In genomic region chr7:90483236-90483635, GRCh38 we compare ENCODE assay signal across 33 cellular contexts. TPM values are rescaled to one million over a fixed set of nuclear protein-coding genes. Genes with fewer than 3 reads are reported as not detected.
"Had no signal": no experiment of that assay in that cellular context is flagged by ENCODE, and none has a peak within 500 bp of the region (broad histone marks: within the 10 kb centered on the region; RNA-seq: fewer than 3 reads in every experiment).

No MANE protein-coding gene starts in this region.

- H3K27me3 Mint-ChIP-seq: activated T-cell treated with anti-CD3 and anti-CD28 coated beads, Interleukin-2, amount 50 U/mL, for 24 hours had no signal

- H3K4me3 ChIP-seq: cardiac muscle cell, colonic mucosa, gastroesophageal sphincter, hepatocyte, psoas muscle, right atrium auricular region, suprapubic skin, tibial artery had no signal

- H3K4me3 Mint-ChIP-seq: activated CD4-positive, alpha-beta memory T cell treated with anti-CD3 and anti-CD28 coated beads, Interleukin-2, amount 10 ng/mL, durations not matched to agents 7 days and 5 days; activated CD4-positive, alpha-beta T cell treated with anti-CD3 and anti-CD28 coated beads, Interleukin-2, amount 10 ng/mL, durations not matched to agents 7 days and 5 days; activated naive CD4-positive, alpha-beta T cell treated with anti-CD3 and anti-CD28 coated beads, Interleukin-2, amount 50 U/mL, for 24 hours; activated naive CD8-positive, alpha-beta T cell treated with anti-CD3 and anti-CD28 coated beads, Interleukin-2, amount 50 U/mL, for 24 hours; activated T-cell treated with anti-CD3 and anti-CD28 coated beads, Interleukin-2, amount 50 U/mL, for 24 hours; mesothelial cell of epicardium; T-helper 17 cell had no signal

- H3K36me3 ChIP-seq: cardiac muscle cell, colonic mucosa, gastroesophageal sphincter, right atrium auricular region, suprapubic skin, tibial artery had no signal

- H3K27ac Mint-ChIP-seq: activated CD4-positive, alpha-beta memory T cell treated with anti-CD3 and anti-CD28 coated beads, Interleukin-2, amount 10 ng/mL, durations not matched to agents 7 days and 5 days; activated CD4-positive, alpha-beta T cell treated with anti-CD3 and anti-CD28 coated beads, Interleukin-2, amount 10 ng/mL, durations not matched to agents 7 days and 5 days; activated naive CD4-positive, alpha-beta T cell treated with anti-CD3 and anti-CD28 coated beads, Interleukin-2, amount 50 U/mL, for 24 hours; activated naive CD8-positive, alpha-beta T cell treated with anti-CD3 and anti-CD28 coated beads, Interleukin-2, amount 50 U/mL, for 24 hours; activated T-cell treated with anti-CD3 and anti-CD28 coated beads, Interleukin-2, amount 50 U/mL, for 24 hours; mesothelial cell of epicardium; naive thymus-derived CD4-positive, alpha-beta T cell; T-helper 17 cell had no signal

- H3K36me3 Mint-ChIP-seq: activated naive CD4-positive, alpha-beta T cell treated with anti-CD3 and anti-CD28 coated beads, Interleukin-2, amount 50 U/mL, for 24 hours; mesothelial cell of epicardium; naive thymus-derived CD4-positive, alpha-beta T cell had no signal

- H3K27ac ChIP-seq: cardiac muscle cell, colonic mucosa, gastroesophageal sphincter, hepatocyte, parathyroid adenoma, psoas muscle, right atrium auricular region, suprapubic skin, tibial artery had no signal

- ATAC-seq: activated naive CD8-positive, alpha-beta T cell treated with anti-CD3 and anti-CD28 coated beads, Interleukin-2, amount 50 U/mL, for 24 hours; gastroesophageal sphincter; left colon; naive thymus-derived CD4-positive, alpha-beta T cell; psoas muscle; T-helper 17 cell had no signal

- H3K9me3 ChIP-seq: colonic mucosa, gastroesophageal sphincter, psoas muscle, right atrium auricular region, suprapubic skin, tibial artery had no signal

- H3K9me3 Mint-ChIP-seq: activated CD4-positive, alpha-beta memory T cell treated with anti-CD3 and anti-CD28 coated beads, Interleukin-2, amount 10 ng/mL, durations not matched to agents 7 days and 5 days; activated CD4-positive, alpha-beta T cell treated with anti-CD3 and anti-CD28 coated beads, Interleukin-2, amount 10 ng/mL, durations not matched to agents 7 days and 5 days; activated naive CD4-positive, alpha-beta T cell treated with anti-CD3 and anti-CD28 coated beads, Interleukin-2, amount 50 U/mL, for 24 hours; activated naive CD8-positive, alpha-beta T cell treated with anti-CD3 and anti-CD28 coated beads, Interleukin-2, amount 50 U/mL, for 24 hours; activated T-cell treated with anti-CD3 and anti-CD28 coated beads, Interleukin-2, amount 50 U/mL, for 24 hours; mesothelial cell of epicardium had no signal

- H3K4me1 ChIP-seq: colonic mucosa, gastroesophageal sphincter, psoas muscle, right atrium auricular region, suprapubic skin, tibial artery had no signal

- H3K27me3 ChIP-seq: cardiac muscle cell, colonic mucosa, gastroesophageal sphincter, hepatocyte, right atrium auricular region, suprapubic skin, tibial artery had no signal

- H3K4me1 Mint-ChIP-seq: activated CD4-positive, alpha-beta memory T cell treated with anti-CD3 and anti-CD28 coated beads, Interleukin-2, amount 10 ng/mL, durations not matched to agents 7 days and 5 days; activated CD4-positive, alpha-beta T cell treated with anti-CD3 and anti-CD28 coated beads, Interleukin-2, amount 10 ng/mL, durations not matched to agents 7 days and 5 days; activated naive CD4-positive, alpha-beta T cell treated with anti-CD3 and anti-CD28 coated beads, Interleukin-2, amount 50 U/mL, for 24 hours; activated naive CD8-positive, alpha-beta T cell treated with anti-CD3 and anti-CD28 coated beads, Interleukin-2, amount 50 U/mL, for 24 hours; naive thymus-derived CD4-positive, alpha-beta T cell; T-helper 17 cell had no signal

- DNase-seq: activated CD4-positive, alpha-beta memory T cell treated with anti-CD3 and anti-CD28 coated beads, Interleukin-2, amount 10 ng/mL, durations not matched to agents 7 days and 5 days; activated CD4-positive, alpha-beta T cell treated with anti-CD3 and anti-CD28 coated beads for 1 hour; activated CD4-positive, alpha-beta T cell treated with anti-CD3 and anti-CD28 coated beads, Interleukin-2, amount 10 ng/mL, durations not matched to agents 7 days and 5 days; activated CD8-positive, alpha-beta memory T cell treated with anti-CD3 and anti-CD28 coated beads, Interleukin-2, amount 50 U/mL, for 48 hours; activated gamma-delta T cell treated with Interleukin-2 at 50 U/mL for 16 hours; activated naive CD8-positive, alpha-beta T cell treated with anti-CD3 and anti-CD28 coated beads, Interleukin-2, amount 50 U/mL, for 24 hours; activated T-cell treated with anti-CD3 and anti-CD28 coated beads, Interleukin-2, amount 50 U/mL, for 24 hours; amygdala; cerebellar nuclear complex; colonic mucosa; effector CD8-positive, alpha-beta T cell; left colon; naive thymus-derived CD4-positive, alpha-beta T cell; occipital lobe; psoas muscle; stimulated activated naive CD4-positive, alpha-beta T cell; T-helper 17 cell; T1000; tibial artery had no signal

RNA-seq across cellular contexts. Expression of gene PTTG1IP2, which starts 13.8 kb away (rescaled TPM):
- total RNA-seq: activated CD4-positive, alpha-beta memory T cell treated with anti-CD3 and anti-CD28 coated beads, Interleukin-2, amount 10 ng/mL, durations not matched to agents 7 days and 5 days; activated CD4-positive, alpha-beta T cell treated with anti-CD3 and anti-CD28 coated beads, Interleukin-2, amount 10 ng/mL, durations not matched to agents 7 days and 5 days; cardiac muscle cell; colonic mucosa; dermis microvascular lymphatic vessel endothelial cell; gastroesophageal sphincter; hepatocyte; left colon; liver; mesothelial cell of epicardium; naive thymus-derived CD4-positive, alpha-beta T cell; occipital lobe; psoas muscle; right atrium auricular region; suprapubic skin; T-helper 17 cell; ureter had no signal
- polyA plus RNA-seq: cardiac muscle cell; esophagus; keratinocyte; naive thymus-derived CD4-positive, alpha-beta T cell; neural cell; psoas muscle had no signal
